8 cellular contexts compared by ENCODE assay signal in the genomic region with DNA sequence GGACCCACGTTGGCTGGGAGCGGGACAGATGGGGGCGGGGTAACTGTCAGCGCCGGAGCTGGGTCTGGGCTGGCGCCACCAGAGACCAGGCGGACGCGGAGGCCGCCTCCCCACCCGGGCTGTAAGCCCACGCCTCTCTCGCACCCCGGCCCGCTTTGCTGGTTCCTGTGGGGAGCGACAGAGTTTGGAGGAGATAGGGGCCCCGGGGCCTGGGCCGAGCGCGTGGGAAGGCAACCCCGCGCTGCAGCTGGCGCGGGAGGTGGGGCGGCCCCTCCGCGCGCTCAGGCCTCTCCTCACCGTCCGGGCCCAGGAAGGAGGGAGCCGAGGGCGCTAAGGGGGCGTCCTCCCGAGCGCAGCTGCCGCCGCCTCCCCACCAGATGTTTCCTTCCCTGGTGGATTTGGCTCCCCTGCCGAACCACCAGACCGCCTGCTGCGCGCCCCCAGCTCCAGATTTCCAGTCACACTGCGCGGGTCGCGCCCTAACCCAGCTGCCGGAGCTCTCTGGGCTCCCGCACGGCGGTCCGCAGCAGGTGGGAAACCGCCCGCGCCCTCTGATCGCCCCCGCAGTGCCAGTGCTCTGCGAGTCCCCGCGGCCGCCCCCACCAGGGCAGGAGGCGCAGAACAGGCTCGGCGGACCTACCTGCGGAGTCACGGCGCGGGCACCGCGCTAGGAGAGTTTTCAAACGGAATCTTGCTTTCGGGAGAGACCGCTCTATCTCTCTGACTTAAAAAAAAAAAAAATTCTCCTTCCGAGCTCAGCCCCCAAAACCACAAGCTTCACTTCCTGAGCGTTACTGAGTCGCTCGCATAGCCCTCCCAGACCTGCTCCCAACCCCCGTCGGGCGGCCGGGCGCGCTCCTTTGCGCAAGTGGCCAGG. TPM values are rescaled to one million over a fixed set of nuclear protein-coding genes. Genes with fewer than 3 reads are reported as not detected.
DNase-seq lines count a peak whose midpoint lies in the region; ATAC-seq and TF ChIP-seq lines count a peak whose summit lies in the region.

No MANE protein-coding gene starts in this region.

- H3K9me3 ChIP-seq in DOHH2 (ENCODE audit: control insufficient read depth, insufficient read depth, low read length) = no peaks in the 10 kb centered on the region
- no peaks in the 10 kb centered on the region for H3K9me3 ChIP-seq in iPS-15b (ENCODE audit: control insufficient read depth, insufficient read depth, low read length)

- no peaks in the 10 kb centered on the region for H3K36me3 Mint-ChIP-seq in IgD-negative memory B cell
- peaks cover 13% of the 10 kb centered on the region for H3K36me3 Mint-ChIP-seq in activated naive CD4-positive, alpha-beta T cell treated with anti-CD3 and anti-CD28 coated beads, Interleukin-2, amount 50 U/mL, for 24 hours

- peak; percentile 63 for TF ChIP-seq CTCF in DOHH2 (IDR thresholded peaks at IDR 0.05; ENCODE audit: low read depth, low read length, poor library complexity, severe bottlenecking)

- peaks cover 2 to 20% (median 8%) of the 10 kb centered on the region in 3 donors for H3K4me1 Mint-ChIP-seq in IgD-negative memory B cell
- peaks cover 40% of the 10 kb centered on the region for H3K4me1 Mint-ChIP-seq in activated naive CD4-positive, alpha-beta T cell treated with anti-CD3 and anti-CD28 coated beads, Interleukin-2, amount 50 U/mL, for 24 hours

- H4K20me1 ChIP-seq in DOHH2 (ENCODE audit: control insufficient read depth, insufficient read depth, low read depth, low read length) = no peaks in the 10 kb centered on the region

- peak overlapping the region; percentile 100 for H3K4me2 ChIP-seq in DOHH2 (ENCODE audit: low read length)

- H3K4me3 ChIP-seq in DOHH2 (ENCODE audit: low read length) (peak overlapping the region; percentile 84), iPS-15b (ENCODE audit: low read depth, low read length) (peak overlapping the region; percentile 65)

- H3K79me2 ChIP-seq in DOHH2 (ENCODE audit: control insufficient read depth, low read length) = no peaks in the 10 kb centered on the region

- H3K9me3 Mint-ChIP-seq in IgD-negative memory B cell = no peaks in the 10 kb centered on the region
- no peaks in the 10 kb centered on the region for H3K9me3 Mint-ChIP-seq in activated naive CD4-positive, alpha-beta T cell treated with anti-CD3 and anti-CD28 coated beads, Interleukin-2, amount 50 U/mL, for 24 hours

- peak overlapping the region; percentile 89 to 95 (median 92) for H3K4me3 Mint-ChIP-seq in IgD-negative memory B cell
- H3K4me3 Mint-ChIP-seq in activated naive CD4-positive, alpha-beta T cell treated with anti-CD3 and anti-CD28 coated beads, Interleukin-2, amount 50 U/mL, for 24 hours = peak overlapping the region; percentile 96

- ATAC-seq in GM21526 (IDR thresholded peaks at IDR 0.05; ENCODE audit: low FRiP score, unreplicated experiment) (peak; percentile 50), SK-N-SH treated with all-trans-retinoic acid at 6 μM for 48 hours (peak; percentile 7; the same call in 2 of the 3 replicates)

- H3K27ac ChIP-seq in DOHH2 (ENCODE audit: low read depth, low read length) = no peak overlapping the region

- H3K9me2 ChIP-seq in DOHH2 (replicated peaks; ENCODE audit: control insufficient read depth, low read length) = no peaks in the 10 kb centered on the region

- H3K4me1 ChIP-seq in DOHH2 (ENCODE audit: control insufficient read depth, low read length) (peaks cover 40% of the 10 kb centered on the region), iPS-15b (ENCODE audit: control insufficient read depth, insufficient read depth, low read length) (peaks cover 5% of the 10 kb centered on the region)

- peak; percentile 86 to 91 for DNase-seq in stimulated activated CD4-positive, alpha-beta T cell treated with anti-CD3 and anti-CD28 coated beads, Interleukin-15, amount 100 ng/mL, for 48 hours (ENCODE audit: low read depth in 2 of 2)
- DNase-seq in AG08395 (ENCODE audit: low spot score) = no peak

- peaks cover 40% of the 10 kb centered on the region for H3K27me3 Mint-ChIP-seq in IgD-negative memory B cell
- H3K27me3 Mint-ChIP-seq in activated naive CD4-positive, alpha-beta T cell treated with anti-CD3 and anti-CD28 coated beads, Interleukin-2, amount 50 U/mL, for 24 hours = no peaks in the 10 kb centered on the region

- H3K27ac Mint-ChIP-seq in IgD-negative memory B cell = peak overlapping the region in 1 of 3 donors; percentile 59
- H3K27ac Mint-ChIP-seq in activated naive CD4-positive, alpha-beta T cell treated with anti-CD3 and anti-CD28 coated beads, Interleukin-2, amount 50 U/mL, for 24 hours = peak overlapping the region; percentile 97

- H3K36me3 ChIP-seq in DOHH2 (ENCODE audit: control insufficient read depth, low read length) (no peaks in the 10 kb centered on the region), iPS-15b (ENCODE audit: control insufficient read depth, insufficient read depth, low read length) (no peaks in the 10 kb centered on the region)

- H3F3A ChIP-seq in DOHH2 (ENCODE audit: control insufficient read depth, insufficient read depth) = 0 out of 2 replicates have a peak, but pooled peaks cover 9% of the 10 kb centered on the region

- H3K27me3 ChIP-seq in DOHH2 (ENCODE audit: control insufficient read depth, low read length) (peaks cover 70% of the 10 kb centered on the region), iPS-15b (ENCODE audit: control insufficient read depth, insufficient read depth, low read length) (peaks cover 96% of the 10 kb centered on the region)

- H3K9ac ChIP-seq in iPS-15b (ENCODE audit: low read depth, low read length) = no peak overlapping the region

TF ChIP-seq in SK-N-SH treated with all-trans-retinoic acid at 6 μM for 48 hours, 23 proteins besides CTCF, POLR2A, EP300 and RAD21:
- TF ChIP-seq ISL1 (CRISPR knock-in tag; IDR thresholded peaks at IDR 0.05) (no peak), ZNF70 (CRISPR knock-in tag; IDR thresholded peaks at IDR 0.05) (no peak), ZFP30 (CRISPR knock-in tag; IDR thresholded peaks at IDR 0.05) (no peak), BACH2 (CRISPR knock-in tag; IDR thresholded peaks at IDR 0.05; ENCODE audit: borderline replicate concordance) (no peak), ESRRG (CRISPR knock-in tag; IDR thresholded peaks at IDR 0.05) (no peak)
- TF ChIP-seq, protein P1, sequence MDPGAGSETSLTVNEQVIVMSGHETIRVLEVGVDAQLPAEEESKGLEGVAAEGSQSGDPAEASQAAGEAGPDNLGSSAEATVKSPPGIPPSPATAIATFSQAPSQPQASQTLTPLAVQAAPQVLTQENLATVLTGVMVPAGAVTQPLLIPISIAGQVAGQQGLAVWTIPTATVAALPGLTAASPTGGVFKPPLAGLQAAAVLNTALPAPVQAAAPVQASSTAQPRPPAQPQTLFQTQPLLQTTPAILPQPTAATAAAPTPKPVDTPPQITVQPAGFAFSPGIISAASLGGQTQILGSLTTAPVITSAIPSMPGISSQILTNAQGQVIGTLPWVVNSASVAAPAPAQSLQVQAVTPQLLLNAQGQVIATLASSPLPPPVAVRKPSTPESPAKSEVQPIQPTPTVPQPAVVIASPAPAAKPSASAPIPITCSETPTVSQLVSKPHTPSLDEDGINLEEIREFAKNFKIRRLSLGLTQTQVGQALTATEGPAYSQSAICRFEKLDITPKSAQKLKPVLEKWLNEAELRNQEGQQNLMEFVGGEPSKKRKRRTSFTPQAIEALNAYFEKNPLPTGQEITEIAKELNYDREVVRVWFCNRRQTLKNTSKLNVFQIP (CRISPR knock-in tag; IDR thresholded peaks at IDR 0.05; ENCODE audit: borderline replicate concordance, low read depth) = no peak

RNA-seq across cellular contexts. Expression of gene GFI1, which starts 1.1 kb away (rescaled TPM):
- 1.6 TPM for polyA plus RNA-seq in IgD-negative memory B cell
